ENCODE assay signal across 7 cellular contexts in the genomic region with DNA sequence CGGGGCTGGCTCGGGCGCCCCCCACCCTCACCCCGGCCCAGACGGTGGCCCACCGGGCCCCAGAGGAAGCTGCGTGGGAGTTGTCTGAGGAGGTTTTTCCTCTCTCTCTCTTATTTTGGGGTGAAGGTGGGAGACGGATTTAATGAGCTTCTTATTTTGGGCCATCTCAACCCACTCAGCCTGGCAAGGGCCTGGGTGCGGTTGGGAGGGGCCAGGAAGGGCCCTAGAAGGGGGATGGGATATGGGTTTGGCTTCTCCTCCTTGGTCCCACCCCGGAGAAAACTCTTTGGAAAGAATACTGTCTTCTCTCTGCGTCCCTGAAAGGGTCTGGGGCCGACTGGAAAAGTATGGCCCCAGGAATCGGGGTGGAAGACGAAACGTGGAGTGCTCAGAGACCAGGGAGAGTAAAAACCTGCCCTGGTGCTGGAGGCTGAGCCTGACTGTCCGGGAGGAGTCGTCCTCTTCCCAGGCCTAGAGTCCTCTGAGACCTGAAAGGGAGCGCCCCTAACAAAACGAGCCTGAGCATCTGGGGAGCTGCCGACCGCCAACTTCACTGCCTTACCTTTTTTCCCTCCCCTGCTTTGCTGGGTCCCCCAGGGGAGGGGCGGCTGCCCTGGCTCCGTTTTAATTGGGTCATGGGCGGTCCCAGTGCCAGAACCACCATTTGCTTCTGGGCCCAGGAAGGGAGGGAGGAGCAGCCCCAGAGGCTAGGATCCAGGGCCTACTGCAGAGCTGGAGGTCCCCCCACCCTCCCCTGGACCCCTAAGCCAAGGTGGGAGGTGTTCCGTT. TPM values are rescaled to one million over a fixed set of nuclear protein-coding genes. Genes with fewer than 3 reads are reported as not detected.
A peak's percentile ranks its signal among the peaks of the same experiment; 100 is the strongest.
DNase-seq lines count a peak whose midpoint lies in the region; ATAC-seq and TF ChIP-seq lines count a peak whose summit lies in the region.

No MANE protein-coding gene starts in this region.

- peaks cover 60% of the 10 kb centered on the region for H3K4me1 Mint-ChIP-seq in chondrocyte (ENCODE audit: low read depth)

- no peaks in the 10 kb centered on the region for H3K9me3 ChIP-seq in right lobe of liver
- no peaks in the 10 kb centered on the region for H3K9me3 ChIP-seq in tibial artery

- TF ChIP-seq CTCF in chondrocyte (IDR thresholded peaks at IDR 0.05): no peak
- no peak for TF ChIP-seq CTCF in right lobe of liver (IDR thresholded peaks at IDR 0.05)
- TF ChIP-seq CTCF in tibial artery (IDR thresholded peaks at IDR 0.05): no peak

- ATAC-seq in right lobe of liver (peak in 1 of 4 donors; percentile 5), GM21723 (IDR thresholded peaks at IDR 0.05; ENCODE audit: unreplicated experiment) (no peak), HG02970 (IDR thresholded peaks at IDR 0.05; ENCODE audit: low FRiP score, unreplicated experiment) (no peak)

- H3K27me3 ChIP-seq in right lobe of liver: no peaks in the 10 kb centered on the region
- H3K27me3 ChIP-seq in tibial artery: no peaks in the 10 kb centered on the region

- intact Hi-C loops in right lobe of liver (cut with DNase I) (no loop called here), tibial artery (cut with DNase I; ENCODE audit: low total_unique reads) (loop anchor here (2.0 to 10.0 kb wide), 2 partner anchors 15 to 73 kb away; partner anchors contain the start of gene OXA1L)

- H3K9me3 Mint-ChIP-seq in chondrocyte (ENCODE audit: low read depth): no peaks in the 10 kb centered on the region

- peak overlapping the region; percentile 73 to 90 (median 84) for H3K27ac ChIP-seq in right lobe of liver
- peak overlapping the region; percentile 97 to 98 for H3K27ac ChIP-seq in tibial artery

- no peak for TF ChIP-seq POLR2A in right lobe of liver (IDR thresholded peaks at IDR 0.05)

- H3K36me3 ChIP-seq in right lobe of liver: peaks cover 0 to 14% (median 2%) of the 10 kb centered on the region in 4 donors
- H3K36me3 ChIP-seq in tibial artery: peaks cover 32 to 40% (median 34%) of the 10 kb centered on the region in 3 donors

- H3K4me3 ChIP-seq in right lobe of liver: peak overlapping the region; percentile 66 to 82 (median 70)
- H3K4me3 ChIP-seq in tibial artery: peak overlapping the region; percentile 84 to 85

- 52% methylated on average over 10 of the region's 25 CpGs for WGBS in right lobe of liver (ENCODE audit: insufficient coverage, low coverage, low lambda C conversion rate, missing lambda C conversion rate)

- peaks cover 31% of the 10 kb centered on the region for H3K36me3 Mint-ChIP-seq in chondrocyte (ENCODE audit: low read depth)

- peak overlapping the region; percentile 92 for H3K27ac Mint-ChIP-seq in chondrocyte (ENCODE audit: unreplicated experiment)

- H3K4me1 ChIP-seq in right lobe of liver (peaks cover 0 to 3% (median 0%) of the 10 kb centered on the region in 4 donors), tibial artery (peaks cover 0 to 54% (median 31%) of the 10 kb centered on the region in 4 donors)

- no peaks in the 10 kb centered on the region for H3K27me3 Mint-ChIP-seq in chondrocyte (ENCODE audit: low read depth)

- peak overlapping the region; percentile 100 for H3K4me3 Mint-ChIP-seq in chondrocyte (ENCODE audit: unreplicated experiment)

- DNase-seq in M059J (ENCODE audit: low read depth) (peak; percentile 56), chondrocyte (ENCODE audit: low spot score) (no peak), right lobe of liver (peak in 1 of 3 donors; percentile 52), tibial artery (peak; percentile 86 to 94), HPDE6-E6E7 (ENCODE audit: extremely low spot score) (no peak)

RNA-seq across cellular contexts. Expression of gene MMP14, which starts 1.6 kb away (rescaled TPM):
- 251 and 313 TPM in 2 replicates for total RNA-seq in M059J (2014; rRNA removed; shearing (Covaris generic))
- total RNA-seq in chondrocyte (486 to 1,030 TPM (median 987 TPM) in 3 replicates), right lobe of liver (10 to 100 TPM in 4 of 6 experiments, 1 to 10 TPM in 2; 8.7 to 26.0 (median 12.8) TPM)

RNA-seq across cellular contexts. Expression of gene MRPL52, which starts 8.3 kb away (rescaled TPM):
- total RNA-seq in M059J (2014; rRNA removed; shearing (Covaris generic)): 54.5 and 325 TPM in 2 replicates
- total RNA-seq in chondrocyte (71.5 to 93.2 TPM (median 74.7 TPM) in 3 replicates), right lobe of liver (10 to 100 TPM; 42.0 to 96.6 (median 47.6) TPM)

RNA-seq across cellular contexts. Expression of gene SLC7A7, which starts 22.7 kb away (rescaled TPM):
- total RNA-seq in M059J (2014; rRNA removed; shearing (Covaris generic)): 2.6 and 3.6 TPM in 2 replicates
- total RNA-seq in chondrocyte (0.46 to 1.5 TPM (median 1.5 TPM) in 3 replicates), right lobe of liver (10 to 100 TPM in 2 of 6 experiments, 1 to 10 TPM in 4; 6.2 to 11.4 (median 7.3) TPM)

RNA-seq across cellular contexts. Expression of gene LRP10, which starts 33.6 kb away (rescaled TPM):
- total RNA-seq in M059J (2014; rRNA removed; shearing (Covaris generic)): 51.6 and 115 TPM in 2 replicates
- 124 to 168 TPM (median 167 TPM) in 3 replicates for total RNA-seq in chondrocyte
- total RNA-seq in right lobe of liver: 10 to 100 TPM; 31.0 to 54.5 (median 44.6) TPM

RNA-seq across cellular contexts. Expression of gene REM2, which starts 45.1 kb away (rescaled TPM):
- 0.52 TPM in 1 of 2 replicates, not detected in the other for total RNA-seq in M059J (2014; rRNA removed; shearing (Covaris generic))
- 0.10 TPM in 1 of 3 replicates, not detected in the others for total RNA-seq in chondrocyte
- total RNA-seq in right lobe of liver: under 1 TPM in 2 of 6 experiments, not detected in 4; 0.10 to 0.12 TPM

Comparison
In these comparisons a context has a peak if more than half of its experiments do, and no peak if none do; other contexts are left out.
1. DNase-seq: peak in M059J (single experiment) and tibial artery (2 of 2); none in chondrocyte (single experiment) and HPDE6-E6E7 (single experiment).